Comparison of ENCODE assay signal across 8 cellular contexts in genomic region chr3:160224811-160225180, GRCh38. TPM values are rescaled to one million over a fixed set of nuclear protein-coding genes. Genes with fewer than 3 reads are reported as not detected.
DNase-seq lines count a peak whose midpoint lies in the region; ATAC-seq and TF ChIP-seq lines count a peak whose summit lies in the region.

No MANE protein-coding gene starts in this region.

- DNase-seq in T-helper 1 cell, result no peak
- no peak for DNase-seq in left lung

- H3K4me3 Mint-ChIP-seq in T-helper 1 cell treated with Interleukin-12 subunit alpha and Interleukin-12 subunit beta and Interleukin-4 antibody, amounts not matched to agents 30 μg/mL and 1 μg/mL, for 36 hours, result peak overlapping the region; percentile 71
- H3K4me3 Mint-ChIP-seq in activated naive CD8-positive, alpha-beta T cell, result peak overlapping the region; percentile 79

- ATAC-seq in left lung (no peak), HG03520 (IDR thresholded peaks at IDR 0.05; ENCODE audit: unreplicated experiment) (no peak), HG03139 (IDR thresholded peaks at IDR 0.05; ENCODE audit: unreplicated experiment) (no peak), GM21576 (IDR thresholded peaks at IDR 0.05; ENCODE audit: unreplicated experiment) (no peak)

- no peaks in the 10 kb centered on the region for H3K9me3 Mint-ChIP-seq in T-helper 1 cell treated with Interleukin-12 subunit alpha and Interleukin-12 subunit beta and Interleukin-4 antibody, amounts not matched to agents 30 μg/mL and 1 μg/mL, for 36 hours
- H3K9me3 Mint-ChIP-seq in activated naive CD8-positive, alpha-beta T cell (ENCODE audit: low read depth), result no peaks in the 10 kb centered on the region

- H3K4me1 ChIP-seq in left lung, result peaks cover 15 to 25% of the 10 kb centered on the region in 2 donors

- peaks cover 4% of the 10 kb centered on the region for H3K36me3 Mint-ChIP-seq in T-helper 1 cell treated with Interleukin-12 subunit alpha and Interleukin-12 subunit beta and Interleukin-4 antibody, amounts not matched to agents 30 μg/mL and 1 μg/mL, for 36 hours (ENCODE audit: low read depth)
- H3K36me3 Mint-ChIP-seq in activated naive CD8-positive, alpha-beta T cell, result no peaks in the 10 kb centered on the region

- H3K27me3 Mint-ChIP-seq in T-helper 1 cell treated with Interleukin-12 subunit alpha and Interleukin-12 subunit beta and Interleukin-4 antibody, amounts not matched to agents 30 μg/mL and 1 μg/mL, for 36 hours (ENCODE audit: low read depth), result peaks cover 68% of the 10 kb centered on the region
- peaks cover 42% of the 10 kb centered on the region for H3K27me3 Mint-ChIP-seq in activated naive CD8-positive, alpha-beta T cell

- H3K27ac ChIP-seq in left lung, result no peak overlapping the region
- peak overlapping the region; percentile 65 for H3K27ac ChIP-seq in temporal lobe (ENCODE audit: low read depth, low read length)

- TF ChIP-seq CTCF in left lung (IDR thresholded peaks at IDR 0.05), result no peak

- H3K27me3 ChIP-seq in left lung, result peaks cover 36 to 75% of the 10 kb centered on the region in 2 donors

- no peaks in the 10 kb centered on the region for H3K9me3 ChIP-seq in left lung

- no peaks in the 10 kb centered on the region for H3K36me3 ChIP-seq in left lung

- H3K27ac Mint-ChIP-seq in T-helper 1 cell treated with Interleukin-12 subunit alpha and Interleukin-12 subunit beta and Interleukin-4 antibody, amounts not matched to agents 30 μg/mL and 1 μg/mL, for 36 hours, result no peak overlapping the region
- H3K27ac Mint-ChIP-seq in activated naive CD8-positive, alpha-beta T cell, result no peak overlapping the region

- intact Hi-C loops in left lung (cut with DNase I), result no loop called here

- peak overlapping the region; percentile 49 to 53 for H3K4me3 ChIP-seq in left lung

- peaks cover 17% of the 10 kb centered on the region for H3K4me1 Mint-ChIP-seq in T-helper 1 cell treated with Interleukin-12 subunit alpha and Interleukin-12 subunit beta and Interleukin-4 antibody, amounts not matched to agents 30 μg/mL and 1 μg/mL, for 36 hours (ENCODE audit: low read depth)
- H3K4me1 Mint-ChIP-seq in activated naive CD8-positive, alpha-beta T cell (ENCODE audit: low read depth), result peaks cover 19% of the 10 kb centered on the region

RNA-seq across cellular contexts. Expression of gene C3orf80, which starts 0.4 kb away (rescaled TPM):
- 1 to 10 TPM in 1 of 2 donors, under 1 TPM in 1; 0.55 to 1.9 TPM for total RNA-seq in left lung
- total RNA-seq in temporal lobe, result 9.6 TPM
